10 cellular contexts compared by ENCODE assay signal in genomic region chr16:88533381-88533831, GRCh38. TPM values are rescaled to one million over a fixed set of nuclear protein-coding genes. Genes with fewer than 3 reads are reported as not detected.
DNase-seq lines count a peak whose midpoint lies in the region; ATAC-seq, FAIRE-seq and TF ChIP-seq lines count a peak whose summit lies in the region.
"Had no signal": no experiment of that assay in that cellular context is flagged by ENCODE, and none has a peak within 500 bp of the region (broad histone marks: within the 10 kb centered on the region; RNA-seq: fewer than 3 reads in every experiment).

No MANE protein-coding gene starts in this region.

- H3K27me3 Mint-ChIP-seq in endothelial cell (ENCODE audit: unreplicated experiment) (peaks cover 12% of the 10 kb centered on the region), Calu3 (ENCODE audit: unreplicated experiment) (peaks cover 22% of the 10 kb centered on the region)
- H3K27me3 Mint-ChIP-seq: memory B cell had no signal

- H3K4me3 ChIP-seq in pancreas, result no peak overlapping the region

- ATAC-seq in pancreas, result no peak
- ATAC-seq in GM18861 (IDR thresholded peaks at IDR 0.05; ENCODE audit: unreplicated experiment), result no peak

- no peak for FAIRE-seq in pancreas (lab: Jason Lieb, UNC)

- 83 to 86% methylated on average over 45 to 62 of the region's 62 CpGs for WGBS in pancreas, 2 donors

- no TSS peak for BruUV-seq in Calu3 (replicated peaks; lab: Mats Ljungman, UMichigan)

- H3K36me3 ChIP-seq in pancreas, result peaks cover 0 to 21% (median 0%) of the 10 kb centered on the region in 3 donors

- TF ChIP-seq CTCF in RWPE1 (conservative IDR thresholded peaks at IDR 0.05; ENCODE audit: low read depth) (no peak), pancreas (IDR thresholded peaks at IDR 0.05) (no peak), endothelial cell (IDR thresholded peaks at IDR 0.05; ENCODE audit: unreplicated experiment) (no peak), Calu3 (IDR thresholded peaks at IDR 0.05; ENCODE audit: unreplicated experiment) (no peak)

- no peaks in the 10 kb centered on the region for H3K9me3 Mint-ChIP-seq in endothelial cell (ENCODE audit: unreplicated experiment)
- no peaks in the 10 kb centered on the region for H3K9me3 Mint-ChIP-seq in Calu3 (ENCODE audit: low read depth, unreplicated experiment)
- H3K9me3 Mint-ChIP-seq: memory B cell had no signal

- no peaks in the 10 kb centered on the region for H3K4me1 ChIP-seq in pancreas

- H3K27me3 ChIP-seq in pancreas, result no peaks in the 10 kb centered on the region

- CTCF ChIA-PET in RWPE1 (lab: Yijun Ruan, JAX) (interaction anchor here (0.7 kb wide), 2 partner anchors 1216 to 1417 kb away, joined by 3 read pairs; partner anchors contain the start of gene C16orf95), Calu3 (lab: Charles Lee) (no interaction called here)

- DNase-seq in Ammon's horn (ENCODE audit: low spot score) (peak; percentile 60), RWPE1 (ENCODE audit: low spot score) (peak; percentile 32), head of caudate nucleus (peak in 40 of 42 donors; percentile 27 to 83 (median 64)), pancreas (peak in 4 of 6 donors; percentile 17 to 76 (median 44)), endothelial cell (ENCODE audit: low spot score) (no peak), Calu3 (no peak)
- DNase-seq in stimulated activated CD4-positive, alpha-beta T cell treated with anti-CD3 and anti-CD28 coated beads, Interleukin-12 subunit alpha, Interleukin-12 subunit beta, amount 100 ng/mL, for 4 hours, result no peak

- intact Hi-C loops in head of caudate nucleus (cut with DNase I), result loop anchor here (5.0 kb wide), 1 partner anchor 39 kb away; the partner anchor contains the start of gene ZC3H18
- intact Hi-C loops in pancreas (cut with DNase I), result no loop called here
- intact Hi-C loops in Calu3 (cut with micrococcal nuclease; ENCODE audit: unreplicated experiment), result no loop called here

- POLR2A ChIA-PET in RWPE1 (lab: Yijun Ruan, JAX; ENCODE audit: low non-redundant PET), result no interaction called here

- H3K36me3 Mint-ChIP-seq in endothelial cell (ENCODE audit: low read depth, unreplicated experiment) (peaks cover 13% of the 10 kb centered on the region), Calu3 (ENCODE audit: insufficient read depth, unreplicated experiment) (no peaks in the 10 kb centered on the region)
- H3K36me3 Mint-ChIP-seq: memory B cell had no signal

- peaks cover 6% of the 10 kb centered on the region for H3K4me1 Mint-ChIP-seq in endothelial cell (ENCODE audit: unreplicated experiment)
- no peaks in the 10 kb centered on the region for H3K4me1 Mint-ChIP-seq in Calu3 (ENCODE audit: low read depth, unreplicated experiment)

- H3K4me3 Mint-ChIP-seq in endothelial cell (ENCODE audit: unreplicated experiment), result no peak overlapping the region
- H3K4me3 Mint-ChIP-seq in Calu3 (ENCODE audit: low read depth, unreplicated experiment), result no peak overlapping the region

- H3K27ac Mint-ChIP-seq in endothelial cell (ENCODE audit: unreplicated experiment) (no peak overlapping the region), Calu3 (ENCODE audit: unreplicated experiment) (no peak overlapping the region)
- H3K27ac Mint-ChIP-seq: memory B cell had no signal

- H3K27ac ChIP-seq in RWPE1, result peak overlapping the region; percentile 82
- no peak overlapping the region for H3K27ac ChIP-seq in pancreas
- H3K27ac ChIP-seq: KMS-11 had no signal

- no peaks in the 10 kb centered on the region for H3K9me3 ChIP-seq in pancreas

RNA-seq across cellular contexts. Expression of gene ZC3H18, which starts 36.8 kb away (rescaled TPM):
- total RNA-seq in pancreas, result 10 to 100 TPM; 12.2 to 19.6 (median 16.6) TPM
- 10 to 100 TPM; 19.1 to 27.6 TPM for polyA plus RNA-seq in pancreas
- 49.3 TPM for total RNA-seq in endothelial cell (ENCODE audit: unreplicated experiment)
- total RNA-seq in Calu3 (2022), result 77.2 and 85.7 TPM in 2 replicates

Comparison
In these comparisons a context has a peak if more than half of its experiments do, and no peak if none do; other contexts are left out.
1. DNase-seq: peak in Ammon's horn (single experiment), RWPE1 (single experiment), head of caudate nucleus (40 of 42) and pancreas (4 of 6); none in endothelial cell (single experiment), stimulated activated CD4-positive, alpha-beta T cell treated with anti-CD3 and anti-CD28 coated beads, Interleukin-12 subunit alpha, Interleukin-12 subunit beta, amount 100 ng/mL, for 4 hours (single experiment) and Calu3 (single experiment).